1 cellular context compared by ENCODE assay signal in the genomic region with DNA sequence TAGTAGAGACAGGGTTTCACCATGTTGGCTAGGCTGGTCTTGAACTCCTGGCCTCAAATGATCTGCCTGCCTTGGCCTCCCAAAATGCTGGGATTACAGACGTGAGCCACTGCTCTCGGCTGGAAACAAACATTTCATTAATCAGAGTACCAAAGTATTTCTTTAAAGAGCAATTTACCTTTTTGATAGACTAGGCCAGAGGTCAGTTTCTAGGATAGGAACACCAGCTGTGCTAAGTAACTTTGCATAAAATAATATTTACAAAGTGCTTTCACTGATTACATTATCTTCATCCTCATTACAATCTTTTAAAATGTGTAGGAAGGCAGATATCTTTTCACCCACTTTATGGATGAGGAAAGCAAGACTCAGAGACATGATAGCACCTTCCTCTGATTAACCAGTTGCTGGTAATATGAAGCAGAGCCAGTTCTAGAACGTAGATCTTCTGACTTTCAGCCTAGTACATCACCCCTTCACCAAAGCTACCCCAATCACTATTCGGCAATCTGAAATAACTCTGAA.
TF ChIP-seq lines count a peak whose summit lies in the region.

No MANE protein-coding gene starts in this region.

TF ChIP-seq in K562, 482 proteins besides CTCF, POLR2A, EP300 and RAD21 (continued from another document):
- TF ChIP-seq MECOM (CRISPR knock-in tag; IDR thresholded peaks at IDR 0.05) (no peak), SOX6 (IDR thresholded peaks at IDR 0.05) (peak; percentile 31; the same call in 1 of the 2 replicates), HMG20B (CRISPR knock-in tag; IDR thresholded peaks at IDR 0.05) (no peak), POU5F1 (IDR thresholded peaks at IDR 0.05; ENCODE audit: borderline replicate concordance, low read depth, low read length, partially characterized antibody) (no peak), RAD51 (IDR thresholded peaks at IDR 0.05; ENCODE audit: borderline replicate concordance, low read depth) (no peak), DNMT1 (IDR thresholded peaks at IDR 0.05) (no peak), TRIM24 (IDR thresholded peaks at IDR 0.05) (no peak), JUN (IDR thresholded peaks at IDR 0.05; ENCODE audit: borderline replicate concordance, low read depth, low read length) (no peak), JUN (CRISPR knock-in tag; IDR thresholded peaks at IDR 0.05; ENCODE audit: borderline replicate concordance) (no peak), ZNF143 (CRISPR knock-in tag; IDR thresholded peaks at IDR 0.05) (no peak), NCOA6 (IDR thresholded peaks at IDR 0.05) (no peak), NFIX (CRISPR knock-in tag; IDR thresholded peaks at IDR 0.05; ENCODE audit: low read depth) (no peak), ZZZ3 (IDR thresholded peaks at IDR 0.05) (no peak), TEAD4 (IDR thresholded peaks at IDR 0.05; ENCODE audit: low read length) (peak; percentile 83), TEAD4 (CRISPR knock-in tag; IDR thresholded peaks at IDR 0.05; ENCODE audit: borderline replicate concordance) (no peak), HLTF (IDR thresholded peaks at IDR 0.05) (no peak), SRSF1 (IDR thresholded peaks at IDR 0.05; ENCODE audit: low read depth, low read length) (no peak), SPI1 (IDR thresholded peaks at IDR 0.05; ENCODE audit: borderline replicate concordance, low read depth, low read length) (no peak)
- TF ChIP-seq, protein P1, sequence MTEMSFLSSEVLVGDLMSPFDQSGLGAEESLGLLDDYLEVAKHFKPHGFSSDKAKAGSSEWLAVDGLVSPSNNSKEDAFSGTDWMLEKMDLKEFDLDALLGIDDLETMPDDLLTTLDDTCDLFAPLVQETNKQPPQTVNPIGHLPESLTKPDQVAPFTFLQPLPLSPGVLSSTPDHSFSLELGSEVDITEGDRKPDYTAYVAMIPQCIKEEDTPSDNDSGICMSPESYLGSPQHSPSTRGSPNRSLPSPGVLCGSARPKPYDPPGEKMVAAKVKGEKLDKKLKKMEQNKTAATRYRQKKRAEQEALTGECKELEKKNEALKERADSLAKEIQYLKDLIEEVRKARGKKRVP (CRISPR knock-in tag; IDR thresholded peaks at IDR 0.05) = no peak
- TF ChIP-seq, protein P2, sequence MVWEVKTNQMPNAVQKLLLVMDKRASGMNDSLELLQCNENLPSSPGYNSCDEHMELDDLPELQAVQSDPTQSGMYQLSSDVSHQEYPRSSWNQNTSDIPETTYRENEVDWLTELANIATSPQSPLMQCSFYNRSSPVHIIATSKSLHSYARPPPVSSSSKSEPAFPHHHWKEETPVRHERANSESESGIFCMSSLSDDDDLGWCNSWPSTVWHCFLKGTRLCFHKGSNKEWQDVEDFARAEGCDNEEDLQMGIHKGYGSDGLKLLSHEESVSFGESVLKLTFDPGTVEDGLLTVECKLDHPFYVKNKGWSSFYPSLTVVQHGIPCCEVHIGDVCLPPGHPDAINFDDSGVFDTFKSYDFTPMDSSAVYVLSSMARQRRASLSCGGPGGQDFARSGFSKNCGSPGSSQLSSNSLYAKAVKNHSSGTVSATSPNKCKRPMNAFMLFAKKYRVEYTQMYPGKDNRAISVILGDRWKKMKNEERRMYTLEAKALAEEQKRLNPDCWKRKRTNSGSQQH (CRISPR knock-in tag; IDR thresholded peaks at IDR 0.05) = no peak
- TF ChIP-seq, protein P3, sequence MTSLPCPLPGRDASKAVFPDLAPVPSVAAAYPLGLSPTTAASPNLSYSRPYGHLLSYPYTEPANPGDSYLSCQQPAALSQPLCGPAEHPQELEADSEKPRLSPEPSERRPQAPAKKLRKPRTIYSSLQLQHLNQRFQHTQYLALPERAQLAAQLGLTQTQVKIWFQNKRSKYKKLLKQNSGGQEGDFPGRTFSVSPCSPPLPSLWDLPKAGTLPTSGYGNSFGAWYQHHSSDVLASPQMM (CRISPR knock-in tag; IDR thresholded peaks at IDR 0.05) = no peak
- TF ChIP-seq, protein P4, sequence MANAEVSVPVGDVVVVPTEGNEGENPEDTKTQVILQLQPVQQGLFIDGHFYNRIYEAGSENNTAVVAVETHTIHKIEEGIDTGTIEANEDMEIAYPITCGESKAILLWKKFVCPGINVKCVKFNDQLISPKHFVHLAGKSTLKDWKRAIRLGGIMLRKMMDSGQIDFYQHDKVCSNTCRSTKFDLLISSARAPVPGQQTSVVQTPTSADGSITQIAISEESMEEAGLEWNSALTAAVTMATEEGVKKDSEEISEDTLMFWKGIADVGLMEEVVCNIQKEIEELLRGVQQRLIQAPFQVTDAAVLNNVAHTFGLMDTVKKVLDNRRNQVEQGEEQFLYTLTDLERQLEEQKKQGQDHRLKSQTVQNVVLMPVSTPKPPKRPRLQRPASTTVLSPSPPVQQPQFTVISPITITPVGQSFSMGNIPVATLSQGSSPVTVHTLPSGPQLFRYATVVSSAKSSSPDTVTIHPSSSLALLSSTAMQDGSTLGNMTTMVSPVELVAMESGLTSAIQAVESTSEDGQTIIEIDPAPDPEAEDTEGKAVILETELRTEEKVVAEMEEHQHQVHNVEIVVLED (CRISPR knock-in tag; IDR thresholded peaks at IDR 0.05) = no peak
TF ChIP-seq in K562: peak in this region for 12.
